In genomic region chr4:5708171-5708828, GRCh38 we compare ENCODE assay signal across 8 cellular contexts. TPM values are rescaled to one million over a fixed set of nuclear protein-coding genes. Genes with fewer than 3 reads are reported as not detected.
DNase-seq lines count a peak whose midpoint lies in the region; ATAC-seq and TF ChIP-seq lines count a peak whose summit lies in the region.

EVC2 (minus strand) TSS chr4:5708559; CDS start chr4:5708513, 46 bp downstream.

- WGBS in lower leg skin, 2 donors = 2 to 5% methylated on average over 18 to 37 of the region's 62 CpGs

- no peaks in the 10 kb centered on the region for H3K27me3 ChIP-seq in SJCRH30

- peak within 1 kb of the TSS; percentile 61 to 66 for H3K4me3 Mint-ChIP-seq in effector memory CD8-positive, alpha-beta T cell
- peak within 1 kb of the TSS; percentile 21 to 42 for H3K4me3 Mint-ChIP-seq in stimulated activated naive CD8-positive, alpha-beta T cell treated with anti-CD3 and anti-CD28 coated beads, Interleukin-15, amount 100 ng/mL, for 72 hours

- ATAC-seq in effector memory CD8-positive, alpha-beta T cell (replicated peaks) = peak; percentile 40
- peak; percentile 51 for ATAC-seq in stimulated activated naive CD8-positive, alpha-beta T cell treated with anti-CD3 and anti-CD28 coated beads, Interleukin-15, amount 100 ng/mL, for 72 hours

- peaks cover 3% of the 10 kb centered on the region for H3K36me3 Mint-ChIP-seq in effector memory CD8-positive, alpha-beta T cell (ENCODE audit: insufficient read depth)

- H3K27ac ChIP-seq in SJCRH30 = peak within 1 kb of the TSS; percentile 87

- no peak for TF ChIP-seq CTCF in lower leg skin (IDR thresholded peaks at IDR 0.05)

- no peak within 1 kb of the TSS for H3K27ac Mint-ChIP-seq in effector memory CD8-positive, alpha-beta T cell
- no peak within 1 kb of the TSS for H3K27ac Mint-ChIP-seq in stimulated activated naive CD8-positive, alpha-beta T cell treated with anti-CD3 and anti-CD28 coated beads, Interleukin-15, amount 100 ng/mL, for 72 hours

- no peaks in the 10 kb centered on the region for H3K9me3 ChIP-seq in SJCRH30 (replicated peaks)

- intact Hi-C loops in lower leg skin (cut with DNase I; ENCODE audit: low total_unique reads) = no loop called here

- no peak for TF ChIP-seq POLR2A in lower leg skin (IDR thresholded peaks at IDR 0.05)
- TF ChIP-seq POLR2A in erythroblast (IDR thresholded peaks at IDR 0.05; ENCODE audit: low read length) = no peak

- no peaks in the 10 kb centered on the region for H3K9me3 Mint-ChIP-seq in effector memory CD8-positive, alpha-beta T cell
- H3K9me3 Mint-ChIP-seq in stimulated activated naive CD8-positive, alpha-beta T cell treated with anti-CD3 and anti-CD28 coated beads, Interleukin-15, amount 100 ng/mL, for 72 hours = peaks cover 10 to 21% of the 10 kb centered on the region in 2 donors

- no peaks in the 10 kb centered on the region; the same call in 1 of the 2 replicates for H3K36me3 ChIP-seq in SJCRH30

- peaks cover 15 to 16% of the 10 kb centered on the region in 2 donors for H3K4me1 Mint-ChIP-seq in effector memory CD8-positive, alpha-beta T cell (ENCODE audit: low read depth in 2 of 2)
- H3K4me1 Mint-ChIP-seq in stimulated activated naive CD8-positive, alpha-beta T cell treated with anti-CD3 and anti-CD28 coated beads, Interleukin-15, amount 100 ng/mL, for 72 hours = peaks cover 17% of the 10 kb centered on the region

- H3K4me3 ChIP-seq in GM08714 (ENCODE audit: low read length) (peak within 1 kb of the TSS; percentile 42; the same call in 1 of the 2 replicates), SJCRH30 (peak within 1 kb of the TSS; percentile 76), lower leg skin (ENCODE audit: low read depth, poor library complexity, severe bottlenecking) (peak within 1 kb of the TSS; percentile 46)

- peaks cover 14% of the 10 kb centered on the region for H3K4me1 ChIP-seq in SJCRH30

- peak; percentile 70 to 72 for DNase-seq in SJCRH30
- DNase-seq in effector memory CD8-positive, alpha-beta T cell = peak in 2 of 3 experiments; percentile 13 to 21
- peak in 1 of 2 donors; percentile 96 for DNase-seq in lower leg skin (ENCODE audit: low spot score in 2 of 2)
- DNase-seq in stimulated activated naive CD8-positive, alpha-beta T cell treated with anti-CD3 and anti-CD28 coated beads, Interleukin-15, amount 100 ng/mL, for 72 hours = peak in 1 of 2 donors; percentile 28
- no peak for DNase-seq in NCI-H1436 treated with DMSO at 0.1 percent for 48 hours (lab: John Stamatoyannopoulos, UW)
- no peak for DNase-seq in NCI-H1092 (lab: John Stamatoyannopoulos, UW)
- DNase-seq in erythroblast (lab: John Stamatoyannopoulos, UW) = no peak

- H3K27me3 Mint-ChIP-seq in effector memory CD8-positive, alpha-beta T cell = peaks cover 41 to 57% of the 10 kb centered on the region in 2 donors
- peaks cover 74% of the 10 kb centered on the region for H3K27me3 Mint-ChIP-seq in stimulated activated naive CD8-positive, alpha-beta T cell treated with anti-CD3 and anti-CD28 coated beads, Interleukin-15, amount 100 ng/mL, for 72 hours

RNA-seq across cellular contexts. Expression of gene EVC2, which starts in this region (rescaled TPM):
- 9.5 and 9.9 TPM in 2 replicates for total RNA-seq in SJCRH30 (2014; rRNA removed; shearing (Covaris generic))
- total RNA-seq in lower leg skin = 10 to 100 TPM in 2 of 4 donors, 1 to 10 TPM in 2; 8.0 to 15.1 (median 11.5) TPM

Comparison
In these comparisons a context has a peak if more than half of its experiments do, and no peak if none do; other contexts are left out.
1. DNase-seq: peak in SJCRH30 (2 of 2) and effector memory CD8-positive, alpha-beta T cell (2 of 3); none in NCI-H1436 treated with DMSO at 0.1 percent for 48 hours (single experiment), NCI-H1092 (single experiment) and erythroblast (0 of 2).
2. Peak in every context shown above with its lines, with median percentiles within 50 percentile points of each other: H3K4me3 ChIP-seq.